12 cellular contexts compared by ENCODE assay signal in genomic region chr6:143542915-143543314, GRCh38. TPM values are rescaled to one million over a fixed set of nuclear protein-coding genes. Genes with fewer than 3 reads are reported as not detected.
A peak's percentile ranks its signal among the peaks of the same experiment; 100 is the strongest.
DNase-seq lines count a peak whose midpoint lies in the region; ATAC-seq lines count a peak whose summit lies in the region.
"Had no signal": no experiment of that assay in that cellular context is flagged by ENCODE, and none has a peak within 500 bp of the region (broad histone marks: within the 10 kb centered on the region; RNA-seq: fewer than 3 reads in every experiment).

No MANE protein-coding gene starts in this region.

- H3K27me3 Mint-ChIP-seq in CD4-positive, CD25-positive, alpha-beta regulatory T cell, result no peaks in the 10 kb centered on the region
- H3K27me3 Mint-ChIP-seq in T-helper 17 cell (no peaks in the 10 kb centered on the region), immature natural killer cell (ENCODE audit: low read depth in 3 of 3) (peaks cover 0 to 5% (median 0%) of the 10 kb centered on the region in 3 donors)

- H3K36me3 ChIP-seq in CD4-positive, CD25-positive, alpha-beta regulatory T cell (ENCODE audit: control insufficient read depth, insufficient read depth, low read length), result no peaks in the 10 kb centered on the region
- H3K36me3 ChIP-seq: esophagus squamous epithelium, neutrophil, stomach had no signal

- no peaks in the 10 kb centered on the region for H3K9me3 ChIP-seq in CD4-positive, CD25-positive, alpha-beta regulatory T cell (ENCODE audit: control insufficient read depth in 2 of 2, low read length in 2 of 2)
- H3K9me3 ChIP-seq in T-helper 17 cell (ENCODE audit: control insufficient read depth, low read length, poor library complexity, severe bottlenecking), result no peaks in the 10 kb centered on the region
- H3K9me3 ChIP-seq: esophagus squamous epithelium, neutrophil, stomach had no signal

- peak in 2 of 3 donors; percentile 18 to 88 for DNase-seq in CD4-positive, CD25-positive, alpha-beta regulatory T cell
- peak; percentile 14 for DNase-seq in EL
- DNase-seq in T-helper 17 cell, result no peak
- no peak for DNase-seq in immature natural killer cell
- no peak for DNase-seq in NCI-H510A (lab: John Stamatoyannopoulos, UW)
- DNase-seq in activated CD8-positive, alpha-beta memory T cell treated with anti-CD3 and anti-CD28 coated beads for 24 hours, result no peak
- DNase-seq: esophagus squamous epithelium, NCI-H345, stomach, T-helper 9 cell had no signal

- no peaks in the 10 kb centered on the region for H3K27me3 ChIP-seq in CD4-positive, CD25-positive, alpha-beta regulatory T cell (ENCODE audit: control insufficient read depth, insufficient read depth, low read length)
- H3K27me3 ChIP-seq: esophagus squamous epithelium, stomach had no signal

- no peaks in the 10 kb centered on the region for H3K36me3 Mint-ChIP-seq in CD4-positive, CD25-positive, alpha-beta regulatory T cell
- H3K36me3 Mint-ChIP-seq in T-helper 17 cell (ENCODE audit: low read depth) (peaks cover 2% of the 10 kb centered on the region), immature natural killer cell (no peaks in the 10 kb centered on the region)

- peak overlapping the region; percentile 82 for H3K27ac ChIP-seq in CD4-positive, CD25-positive, alpha-beta regulatory T cell (ENCODE audit: insufficient read depth, low read length, poor library complexity, severe bottlenecking)
- H3K27ac ChIP-seq: esophagus squamous epithelium, neutrophil had no signal

- no peaks in the 10 kb centered on the region for H3K9me3 Mint-ChIP-seq in CD4-positive, CD25-positive, alpha-beta regulatory T cell
- peaks cover 0 to 3% (median 0%) of the 10 kb centered on the region in 6 donors for H3K9me3 Mint-ChIP-seq in immature natural killer cell

- peak overlapping the region; percentile 91 for H3K4me3 ChIP-seq in CD4-positive, CD25-positive, alpha-beta regulatory T cell (ENCODE audit: low read depth, low read length)
- H3K4me3 ChIP-seq: esophagus squamous epithelium, stomach had no signal

- peaks cover 98% of the 10 kb centered on the region for H3K4me1 ChIP-seq in CD4-positive, CD25-positive, alpha-beta regulatory T cell (ENCODE audit: control insufficient read depth, insufficient read depth, low read length, poor library complexity, severe bottlenecking)

- H3K4me1 Mint-ChIP-seq in CD4-positive, CD25-positive, alpha-beta regulatory T cell, result peaks cover 47 to 97% (median 79%) of the 10 kb centered on the region in 4 donors
- H3K4me1 Mint-ChIP-seq in T-helper 17 cell (peaks cover 65% of the 10 kb centered on the region), immature natural killer cell (peaks cover 56 to 88% of the 10 kb centered on the region in 2 donors)

- H3K27ac Mint-ChIP-seq in CD4-positive, CD25-positive, alpha-beta regulatory T cell, result peak overlapping the region; percentile 68 to 99 (median 93)
- peak overlapping the region; percentile 97 for H3K27ac Mint-ChIP-seq in T-helper 17 cell
- H3K27ac Mint-ChIP-seq in immature natural killer cell, result peak overlapping the region in 4 of 6 donors; percentile 59 to 87 (median 74)

- peak overlapping the region; percentile 34 to 75 (median 62) for H3K4me3 Mint-ChIP-seq in CD4-positive, CD25-positive, alpha-beta regulatory T cell
- peak overlapping the region; percentile 71 for H3K4me3 Mint-ChIP-seq in T-helper 17 cell
- no peak overlapping the region for H3K4me3 Mint-ChIP-seq in immature natural killer cell

- peak; percentile 75 to 76 for ATAC-seq in CD4-positive, CD25-positive, alpha-beta regulatory T cell (ENCODE audit: low read depth in 2 of 2)
- ATAC-seq in T-helper 17 cell (no peak), HG03159 (IDR thresholded peaks at IDR 0.05; ENCODE audit: unreplicated experiment) (no peak)

RNA-seq across cellular contexts. Expression of gene FUCA2, which starts 31.4 kb away (rescaled TPM):
- total RNA-seq in CD4-positive, CD25-positive, alpha-beta regulatory T cell, result 6.1 TPM
- 10 to 100 TPM; 14.1 to 23.6 (median 22.2) TPM for polyA plus RNA-seq in CD4-positive, CD25-positive, alpha-beta regulatory T cell
- 1 to 10 TPM; 7.8 to 8.3 TPM for total RNA-seq in T-helper 17 cell
- 10 to 100 TPM; 31.9 to 51.2 (median 33.3) TPM for polyA plus RNA-seq in immature natural killer cell

Comparison
In these comparisons a context has a peak if more than half of its experiments do, and no peak if none do; other contexts are left out.
1. ATAC-seq: peak in CD4-positive, CD25-positive, alpha-beta regulatory T cell (2 of 2); none in T-helper 17 cell (single experiment) and HG03159 (single experiment).
2. DNase-seq: peak in CD4-positive, CD25-positive, alpha-beta regulatory T cell (2 of 3) and EL (single experiment); none in T-helper 17 cell (0 of 3), immature natural killer cell (0 of 3), NCI-H510A (single experiment) and activated CD8-positive, alpha-beta memory T cell treated with anti-CD3 and anti-CD28 coated beads for 24 hours (single experiment).
3. H3K4me3 Mint-ChIP-seq: peak in CD4-positive, CD25-positive, alpha-beta regulatory T cell (4 of 4) and T-helper 17 cell (single experiment); none in immature natural killer cell (0 of 5).
4. Peak in every context shown above with its lines, with median percentiles within 50 percentile points of each other: H3K27ac Mint-ChIP-seq.